Comparison of ENCODE assay signal across 23 cellular contexts in the genomic region with DNA sequence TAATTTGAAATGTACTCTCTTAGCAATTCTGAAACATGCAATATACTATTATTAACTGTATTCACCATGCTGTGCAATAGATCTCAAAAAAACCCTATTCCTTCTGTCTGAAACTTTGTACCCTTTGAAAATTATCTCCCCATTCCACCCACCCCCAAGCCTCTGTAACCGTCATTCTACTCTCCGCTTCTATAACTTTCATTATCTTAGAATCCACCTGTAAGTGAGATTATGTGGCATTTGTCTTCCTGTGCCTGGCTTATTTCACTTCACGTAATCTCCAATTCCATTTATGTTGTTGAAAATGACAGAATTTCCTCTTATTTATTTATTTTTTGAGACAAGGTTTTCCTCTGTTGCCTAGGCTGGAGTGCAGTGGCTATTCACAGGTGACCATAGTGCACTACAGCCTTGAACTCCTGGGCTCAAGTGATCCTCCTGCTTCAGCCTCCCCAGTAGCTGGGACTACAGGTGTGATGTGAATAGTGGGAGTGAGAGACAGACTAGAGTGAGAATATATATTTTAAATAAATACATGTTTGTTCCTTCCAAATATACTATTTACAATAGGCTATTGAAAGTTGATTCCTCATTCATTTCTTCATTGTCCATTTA. TPM values are rescaled to one million over a fixed set of nuclear protein-coding genes. Genes with fewer than 3 reads are reported as not detected.
"Had no signal": no experiment of that assay in that cellular context is flagged by ENCODE, and none has a peak within 500 bp of the region (broad histone marks: within the 10 kb centered on the region; RNA-seq: fewer than 3 reads in every experiment).

No MANE protein-coding gene starts in this region.

- H3K27ac Mint-ChIP-seq: activated CD4-positive, alpha-beta memory T cell treated with anti-CD3 and anti-CD28 coated beads, Interleukin-2, amount 10 ng/mL, durations not matched to agents 7 days and 5 days; activated naive CD8-positive, alpha-beta T cell treated with anti-CD3 and anti-CD28 coated beads, Interleukin-2, amount 50 U/mL, for 24 hours; activated T-helper 1 cell treated with anti-CD3 and anti-CD28 coated beads, Interleukin-12 subunit alpha, Interleukin-12 subunit beta, Interleukin-2, Interleukin-4 antibody, amounts not matched to agents 30 ng/mL and 10 ng/mL and 1 ng/mL, durations not matched to agents 14 hours and 24 hours and 36 hours; naive thymus-derived CD8-positive, alpha-beta T cell; stimulated activated naive CD8-positive, alpha-beta T cell treated with anti-CD3 and anti-CD28 coated beads, Interleukin-15, Interleukin-2, amounts not matched to agents 100 ng/mL and 50 ng/mL, for 24 hours had no signal

- H3K4me3 Mint-ChIP-seq: activated CD4-positive, alpha-beta memory T cell treated with anti-CD3 and anti-CD28 coated beads, Interleukin-2, amount 10 ng/mL, durations not matched to agents 7 days and 5 days; activated naive CD8-positive, alpha-beta T cell treated with anti-CD3 and anti-CD28 coated beads, Interleukin-2, amount 50 U/mL, for 24 hours; activated T-helper 1 cell treated with anti-CD3 and anti-CD28 coated beads, Interleukin-12 subunit alpha, Interleukin-12 subunit beta, Interleukin-2, Interleukin-4 antibody, amounts not matched to agents 30 ng/mL and 10 ng/mL and 1 ng/mL, durations not matched to agents 14 hours and 24 hours and 36 hours; naive thymus-derived CD8-positive, alpha-beta T cell; stimulated activated naive CD8-positive, alpha-beta T cell treated with anti-CD3 and anti-CD28 coated beads, Interleukin-15, Interleukin-2, amounts not matched to agents 100 ng/mL and 50 ng/mL, for 24 hours had no signal

- H3K9me3 Mint-ChIP-seq: stimulated activated naive CD8-positive, alpha-beta T cell treated with anti-CD3 and anti-CD28 coated beads, Interleukin-15, Interleukin-2, amounts not matched to agents 100 ng/mL and 50 ng/mL, for 24 hours had no signal

- ATAC-seq: activated naive CD8-positive, alpha-beta T cell treated with anti-CD3 and anti-CD28 coated beads, Interleukin-2, amount 50 U/mL, for 24 hours; gastrocnemius medialis; naive thymus-derived CD8-positive, alpha-beta T cell; pancreas; right cardiac atrium; upper lobe of right lung had no signal

- H3K27me3 Mint-ChIP-seq: activated CD4-positive, alpha-beta memory T cell treated with anti-CD3 and anti-CD28 coated beads, Interleukin-2, amount 10 ng/mL, durations not matched to agents 7 days and 5 days; activated naive CD8-positive, alpha-beta T cell treated with anti-CD3 and anti-CD28 coated beads, Interleukin-2, amount 50 U/mL, for 24 hours; naive thymus-derived CD8-positive, alpha-beta T cell; stimulated activated naive CD8-positive, alpha-beta T cell treated with anti-CD3 and anti-CD28 coated beads, Interleukin-15, Interleukin-2, amounts not matched to agents 100 ng/mL and 50 ng/mL, for 24 hours had no signal

- DNase-seq: activated CD4-positive, alpha-beta memory T cell treated with anti-CD3 and anti-CD28 coated beads, Interleukin-2, amount 10 ng/mL, durations not matched to agents 7 days and 5 days; activated CD4-positive, alpha-beta T cell treated with anti-CD3 and anti-CD28 coated beads for 48 hours; activated gamma-delta T cell; activated naive CD4-positive, alpha-beta T cell treated with anti-CD3 and anti-CD28 coated beads, Interleukin-2, amount 50 U/mL, for 16 hours; activated naive CD8-positive, alpha-beta T cell treated with anti-CD3 and anti-CD28 coated beads, Interleukin-2, amount 50 U/mL, for 24 hours; cerebellar nuclear complex; esophagus squamous epithelium; gastrocnemius medialis; hippocampal formation; kidney glomerular epithelial cell; left ventricle myocardium inferior; naive thymus-derived CD8-positive, alpha-beta T cell; pancreas; right cardiac atrium; stimulated activated CD4-positive, alpha-beta T cell treated with anti-CD3 and anti-CD28 coated beads, Interleukin-4, amount 100 ng/mL, for 24 hours; substantia nigra; thyroid gland; upper lobe of right lung had no signal

- H3K36me3 Mint-ChIP-seq: naive thymus-derived CD8-positive, alpha-beta T cell had no signal

RNA-seq across cellular contexts. Expression of a gene that starts 30.5 kb away (rescaled TPM):
- total RNA-seq: activated CD4-positive, alpha-beta memory T cell treated with anti-CD3 and anti-CD28 coated beads, Interleukin-2, amount 10 ng/mL, durations not matched to agents 7 days and 5 days; activated T-helper 1 cell treated with anti-CD3 and anti-CD28 coated beads, Interleukin-12 subunit alpha, Interleukin-12 subunit beta, Interleukin-2, Interleukin-4 antibody, amounts not matched to agents 30 ng/mL and 10 ng/mL and 1 ng/mL, durations not matched to agents 14 hours and 24 hours and 36 hours; lung microvascular endothelial cell; pulmonary artery endothelial cell; T-helper 2 cell treated with Interferon-gamma antibody and Interleukin-4, amounts not matched to agents 100 ng/mL and 5 ng/mL, for 36 hours had no signal
